ENCODE assay signal across 8 cellular contexts in the genomic region with DNA sequence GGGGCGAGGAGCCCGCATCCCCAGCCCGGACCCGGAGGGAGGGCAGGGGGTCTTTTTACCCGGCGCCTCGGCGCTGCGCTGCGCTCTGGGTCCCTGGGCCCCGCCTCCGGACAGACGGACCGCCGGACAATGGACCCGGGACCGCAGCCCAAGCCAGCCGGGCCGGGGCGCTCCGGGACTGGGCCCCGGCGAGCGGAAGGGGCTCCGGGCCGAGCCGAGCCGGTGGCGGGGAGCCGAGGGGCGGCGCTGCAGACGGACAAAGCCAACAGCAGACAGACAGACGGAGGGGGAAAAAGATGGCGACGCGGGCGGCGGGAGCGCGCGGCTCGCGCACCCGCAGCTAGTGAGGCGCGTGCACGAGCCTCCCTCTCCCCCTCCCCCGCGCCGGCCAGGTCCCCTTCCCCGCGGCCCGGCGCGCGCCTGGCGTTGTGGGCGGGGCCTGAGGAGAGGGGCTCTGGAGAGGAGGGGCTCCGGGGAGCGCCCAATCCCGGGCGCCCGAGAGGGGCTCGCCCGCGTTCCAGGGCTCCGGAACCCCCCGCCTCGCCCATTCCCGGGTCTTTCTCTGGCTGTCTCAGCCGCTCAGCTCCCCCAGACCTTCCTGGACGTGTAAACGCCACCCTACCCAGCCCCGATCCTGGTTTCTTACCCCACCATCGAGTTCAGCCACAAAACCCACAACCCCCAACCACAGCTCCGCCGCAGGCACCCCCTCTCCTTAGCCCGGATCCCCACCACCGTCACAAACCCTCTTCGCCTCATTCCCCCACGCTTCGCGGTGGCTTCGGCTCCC. TPM values are rescaled to one million over a fixed set of nuclear protein-coding genes. Genes with fewer than 3 reads are reported as not detected.
DNase-seq lines count a peak whose midpoint lies in the region; ATAC-seq and TF ChIP-seq lines count a peak whose summit lies in the region.

ZNF821 (minus strand) TSS at position 334 of the 790 bp plus-strand sequence. CDS start 4,236 bp downstream, outside the sequence.

- no peaks in the 10 kb centered on the region for H3K9me3 Mint-ChIP-seq in T-helper 1 cell treated with Interleukin-12 subunit alpha and Interleukin-12 subunit beta and Interleukin-4 antibody, amounts not matched to agents 30 μg/mL and 1 μg/mL, for 36 hours

- 0 to 1% (median 0%) methylated on average over 37 to 85 of the region's 85 CpGs for WGBS in psoas muscle, 3 donors
- WGBS in aorta, 2 donors = 0% methylated on average over 57 to 85 of the region's 85 CpGs

- peaks cover 16% of the 10 kb centered on the region for H3K27me3 Mint-ChIP-seq in T-helper 1 cell treated with Interleukin-12 subunit alpha and Interleukin-12 subunit beta and Interleukin-4 antibody, amounts not matched to agents 30 μg/mL and 1 μg/mL, for 36 hours (ENCODE audit: low read depth)

- peak within 1 kb of the TSS; percentile 94 for H3K27ac Mint-ChIP-seq in T-helper 1 cell treated with Interleukin-12 subunit alpha and Interleukin-12 subunit beta and Interleukin-4 antibody, amounts not matched to agents 30 μg/mL and 1 μg/mL, for 36 hours

- H3K36me3 ChIP-seq in GM06990 (ENCODE audit: control insufficient read depth, insufficient read depth, low read length) (no peaks in the 10 kb centered on the region), HAP-1 (replicated peaks) (peaks cover 27% of the 10 kb centered on the region), right atrium auricular region (peaks cover 19% of the 10 kb centered on the region), psoas muscle (ENCODE audit: insufficient read depth in 1 of 2, low read depth in 1 of 2) (peaks cover 0 to 26% of the 10 kb centered on the region in 2 donors), aorta (ENCODE audit: control insufficient read depth in 1 of 2, insufficient read depth in 2 of 2, low read length in 1 of 2) (peaks cover 0 to 2% of the 10 kb centered on the region in 2 donors)

- intact Hi-C loops in psoas muscle (cut with DNase I) = loop anchor here (5.0 to 10.0 kb wide), 4 partner anchors 37 to 81 kb away; partner anchors contain the start of genes AP1G1 (in 1 of the 2) and ATXN1L (in 1 of the 2)
- intact Hi-C loops in aorta (cut with DNase I) = loop anchor here (5.0 to 10.0 kb wide), 4 partner anchors 43 to 81 kb away; partner anchors contain the start of gene AP1G1 (in 1 of the 2)

- no peaks in the 10 kb centered on the region for H3K27me3 ChIP-seq in GM06990 (replicated peaks; ENCODE audit: control insufficient read depth, insufficient read depth, low read length)
- no peaks in the 10 kb centered on the region for H3K27me3 ChIP-seq in HAP-1 (ENCODE audit: low read depth)
- no peaks in the 10 kb centered on the region for H3K27me3 ChIP-seq in right atrium auricular region
- H3K27me3 ChIP-seq in psoas muscle (ENCODE audit: insufficient read depth in 3 of 3, low read length in 2 of 3) = no peaks in the 10 kb centered on the region
- H3K27me3 ChIP-seq in aorta (ENCODE audit: control insufficient read depth in 1 of 2, insufficient read depth in 2 of 2, low read length in 1 of 2) = no peaks in the 10 kb centered on the region

- H3K4me1 ChIP-seq in HAP-1 (no peaks in the 10 kb centered on the region; the same call in 1 of the 2 replicates), right atrium auricular region (peaks cover 0 to 15% of the 10 kb centered on the region in 2 donors), psoas muscle (no peaks in the 10 kb centered on the region), aorta (ENCODE audit: control insufficient read depth in 1 of 2, insufficient read depth in 2 of 2, low read length in 2 of 2) (no peaks in the 10 kb centered on the region)

- peak within 1 kb of the TSS; percentile 84 for H3K4me3 ChIP-seq in GM06990 (replicated peaks; ENCODE audit: low read depth, low read length)
- peak within 1 kb of the TSS; percentile 62 for H3K4me3 ChIP-seq in HAP-1
- H3K4me3 ChIP-seq in right atrium auricular region = peak within 1 kb of the TSS; percentile 89 to 98
- peak within 1 kb of the TSS; percentile 93 for H3K4me3 ChIP-seq in psoas muscle
- H3K4me3 ChIP-seq in aorta (ENCODE audit: low read length in 2 of 2) = peak within 1 kb of the TSS; percentile 58 to 86

- peaks cover 44% of the 10 kb centered on the region for H3K4me1 Mint-ChIP-seq in T-helper 1 cell treated with Interleukin-12 subunit alpha and Interleukin-12 subunit beta and Interleukin-4 antibody, amounts not matched to agents 30 μg/mL and 1 μg/mL, for 36 hours (ENCODE audit: low read depth)

- H3K9me3 ChIP-seq in HAP-1 (no peaks in the 10 kb centered on the region), right atrium auricular region (no peaks in the 10 kb centered on the region), psoas muscle (no peaks in the 10 kb centered on the region), aorta (ENCODE audit: control insufficient read depth, low read length) (no peaks in the 10 kb centered on the region)

- peak; percentile 91 to 92 (median 91) for ATAC-seq in psoas muscle
- ATAC-seq in aorta (ENCODE audit: low FRiP score) = peak; percentile 93

- in situ Hi-C loops in HAP-1 (cut with MboI; ENCODE audit: low sequenced_read_pairs) = no loop called here

- H3K36me3 Mint-ChIP-seq in T-helper 1 cell treated with Interleukin-12 subunit alpha and Interleukin-12 subunit beta and Interleukin-4 antibody, amounts not matched to agents 30 μg/mL and 1 μg/mL, for 36 hours (ENCODE audit: low read depth) = peaks cover 17% of the 10 kb centered on the region

- DNase-seq in GM06990 (ENCODE audit: extremely low read depth, insufficient read length) (peak; percentile 89), HAP-1 (ENCODE audit: low spot score in 2 of 2) (peak; percentile 79 to 91), NAMALWA (ENCODE audit: low spot score) (peak; percentile 90), amygdala (lab: John Stamatoyannopoulos, UW) (peak in 51 of 56 donors; percentile 11 to 82 (median 60)), right atrium auricular region (ENCODE audit: low spot score) (peak; percentile 58), psoas muscle (peak; percentile 84 to 86), aorta (peak; percentile 86 to 92)

- TF ChIP-seq CTCF in GM06990 (IDR thresholded peaks at IDR 0.05; ENCODE audit: insufficient read depth, low read length, poor library complexity, severe bottlenecking) = no peak
- TF ChIP-seq CTCF in right atrium auricular region (IDR thresholded peaks at IDR 0.05) = peak; percentile 31 to 65
- peak; percentile 49 for TF ChIP-seq CTCF in psoas muscle (IDR thresholded peaks at IDR 0.05)

- peak within 1 kb of the TSS; percentile 94 for H3K4me3 Mint-ChIP-seq in T-helper 1 cell treated with Interleukin-12 subunit alpha and Interleukin-12 subunit beta and Interleukin-4 antibody, amounts not matched to agents 30 μg/mL and 1 μg/mL, for 36 hours

- H3K27ac ChIP-seq in right atrium auricular region = peak within 1 kb of the TSS; percentile 92 to 99
- H3K27ac ChIP-seq in psoas muscle = peak within 1 kb of the TSS; percentile 88
- H3K27ac ChIP-seq in aorta (ENCODE audit: low read depth in 1 of 2, low read length in 2 of 2) = peak within 1 kb of the TSS; percentile 83

RNA-seq across cellular contexts. Expression of gene ZNF821, which starts in this region (rescaled TPM):
- total RNA-seq in right atrium auricular region = 1 to 10 TPM; 2.6 to 8.9 TPM
- total RNA-seq in psoas muscle = 1 to 10 TPM; 3.1 to 6.1 (median 4.3) TPM
- 1 to 10 TPM in 2 of 3 donors, under 1 TPM in 1; 0.87 to 4.7 (median 3.0) TPM for polyA plus RNA-seq in psoas muscle
- total RNA-seq in aorta = 1 to 10 TPM; 7.9 to 9.9 TPM
- 1 to 10 TPM; 5.4 to 9.2 TPM for polyA plus RNA-seq in aorta

Comparison
In these comparisons a context has a peak if more than half of its experiments do, and no peak if none do; other contexts are left out.
1. Peak in every context shown above with its lines: DNase-seq, ATAC-seq, H3K4me3 ChIP-seq and H3K27ac ChIP-seq.